Comparison of ENCODE assay signal across 17 cellular contexts in the genomic region with DNA sequence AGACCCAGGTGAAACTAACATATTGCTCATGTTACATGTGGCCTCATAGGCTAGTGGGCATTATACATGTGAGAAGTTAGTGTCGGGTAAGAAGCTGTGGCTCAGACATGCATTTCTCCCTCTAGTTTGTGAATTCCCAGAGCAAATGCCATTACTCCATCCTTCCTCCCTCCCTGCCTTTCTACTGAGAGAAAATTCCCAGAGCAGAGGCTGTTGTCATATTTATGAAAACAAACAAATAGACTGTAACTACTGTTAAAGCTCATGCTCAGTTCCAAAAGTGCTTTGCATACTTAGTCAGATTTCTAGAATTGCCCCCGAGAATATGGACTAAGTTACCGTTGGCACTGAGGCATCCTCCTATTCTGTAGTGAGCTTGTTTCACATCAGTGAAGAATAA.
"Had no signal": no experiment of that assay in that cellular context is flagged by ENCODE, and none has a peak within 500 bp of the region (broad histone marks: within the 10 kb centered on the region; RNA-seq: fewer than 3 reads in every experiment).

No MANE protein-coding gene starts in this region.

- H2AFZ ChIP-seq: hepatocyte had no signal

- H3K27ac ChIP-seq: colonic mucosa, hepatocyte, lower lobe of right lung, VCaP had no signal

- H3K4me3 ChIP-seq: colonic mucosa, hepatocyte, lower lobe of right lung had no signal

- H3K4me2 ChIP-seq: hepatocyte had no signal

- H3K36me3 ChIP-seq: colonic mucosa, lower lobe of right lung had no signal

- H3K27ac Mint-ChIP-seq: activated CD8-positive, alpha-beta T cell treated with anti-CD3 and anti-CD28 coated beads, Interleukin-2, amount 10 ng/mL, durations not matched to agents 7 days and 5 days; naive thymus-derived CD8-positive, alpha-beta T cell; type B pancreatic cell had no signal

- H3K9me3 Mint-ChIP-seq: naive thymus-derived CD8-positive, alpha-beta T cell had no signal

- DNase-seq: activated CD4-positive, alpha-beta T cell treated with anti-CD3 and anti-CD28 coated beads for 4 hours; activated CD8-positive, alpha-beta memory T cell treated with anti-CD3 and anti-CD28 coated beads, Interleukin-2, amount 50 U/mL, for 48 hours; activated CD8-positive, alpha-beta T cell treated with anti-CD3 and anti-CD28 coated beads, Interleukin-2, amount 10 ng/mL, durations not matched to agents 7 days and 5 days; activated naive CD4-positive, alpha-beta T cell; caudate nucleus; colonic mucosa; lower lobe of right lung; naive thymus-derived CD8-positive, alpha-beta T cell; nucleus accumbens; right cardiac atrium; stimulated activated CD4-positive, alpha-beta T cell treated with anti-CD3 and anti-CD28 coated beads, Interleukin-1b, Interleukin-23, amount 100 ng/mL, for 48 hours; stimulated activated naive CD4-positive, alpha-beta T cell treated with Interleukin-2 at 50 U/mL for 16 hours; T-helper 9 cell had no signal

- H3K27me3 ChIP-seq: colonic mucosa, hepatocyte had no signal

- H3K36me3 Mint-ChIP-seq: naive thymus-derived CD8-positive, alpha-beta T cell; type B pancreatic cell had no signal

- H3K9me3 ChIP-seq: colonic mucosa, lower lobe of right lung had no signal

- H3K4me1 ChIP-seq: colonic mucosa had no signal

- H3K4me3 Mint-ChIP-seq: activated CD8-positive, alpha-beta T cell treated with anti-CD3 and anti-CD28 coated beads, Interleukin-2, amount 10 ng/mL, durations not matched to agents 7 days and 5 days; naive thymus-derived CD8-positive, alpha-beta T cell; type B pancreatic cell had no signal

- H3K27me3 Mint-ChIP-seq: naive thymus-derived CD8-positive, alpha-beta T cell; progenitor cell of endocrine pancreas; type B pancreatic cell had no signal
